In the genomic region with DNA sequence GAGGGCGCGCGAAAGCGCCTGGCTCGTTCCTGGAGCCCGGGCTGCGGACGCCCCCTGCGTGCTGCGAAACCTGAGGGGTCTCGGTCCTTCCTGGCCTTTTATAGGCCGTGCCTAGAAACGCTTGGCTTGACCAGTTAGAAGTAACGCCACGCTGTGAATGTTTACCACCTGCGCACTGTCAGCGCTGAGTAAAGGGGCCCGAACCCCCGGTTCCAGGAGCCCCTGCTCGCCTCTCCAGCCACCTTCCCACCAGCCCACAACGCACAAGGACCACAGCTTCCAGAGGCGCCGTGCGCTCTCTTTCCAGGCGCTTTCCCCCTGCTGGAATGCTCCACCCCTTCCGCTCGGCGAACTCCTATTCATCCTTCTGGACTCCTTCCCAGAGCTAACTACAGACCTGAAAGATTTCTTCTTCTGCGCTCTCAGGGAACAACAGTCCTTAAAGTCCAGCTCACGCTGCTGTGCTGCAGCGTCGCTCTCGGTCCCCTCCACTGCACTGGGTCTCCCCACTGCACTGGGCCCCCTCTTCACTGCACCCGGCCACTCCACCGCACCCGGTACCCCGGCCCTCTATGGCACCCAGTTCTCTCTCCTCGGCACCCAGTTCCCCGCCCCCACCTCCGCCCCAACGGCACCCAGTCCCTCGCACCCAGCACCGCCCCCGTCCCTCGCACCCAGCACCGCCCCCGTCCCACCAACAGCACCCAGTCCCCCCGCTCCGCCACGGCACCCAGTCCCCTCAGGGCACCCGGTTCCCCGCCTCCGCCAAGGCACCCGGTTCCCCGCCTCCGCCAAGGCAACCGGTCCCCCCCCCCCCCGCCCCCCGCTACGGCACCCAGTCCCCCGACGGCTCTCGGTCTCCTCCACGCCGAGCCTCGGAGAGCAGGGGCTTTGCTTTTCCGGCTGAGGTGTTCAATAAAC, we compare ENCODE assay signal across 8 cellular contexts.
DNase-seq lines count a peak whose midpoint lies in the region; TF ChIP-seq lines count a peak whose summit lies in the region.

No MANE protein-coding gene starts in this region.

- no peaks in the 10 kb centered on the region for H3K9me3 Mint-ChIP-seq in nephron

- H3K27ac ChIP-seq in esophagus (ENCODE audit: low read depth in 2 of 2, low read length in 1 of 2), result no peak overlapping the region

- H3K36me3 Mint-ChIP-seq in nephron (ENCODE audit: low read depth), result no peaks in the 10 kb centered on the region

- H3K27me3 ChIP-seq in H7 (ENCODE audit: control insufficient read depth, insufficient read depth, low read length), result no peaks in the 10 kb centered on the region; the same call in 1 of the 2 replicates
- H3K27me3 ChIP-seq in esophagus (ENCODE audit: control insufficient read depth in 1 of 2, insufficient read depth in 2 of 2, low read length in 2 of 2), result no peaks in the 10 kb centered on the region

- H3K4me1 Mint-ChIP-seq in nephron, result peaks cover 7% of the 10 kb centered on the region

- no peak for TF ChIP-seq CTCF in nephron (IDR thresholded peaks at IDR 0.05; ENCODE audit: unreplicated experiment in 3 of 3)

- H3K9me3 ChIP-seq in esophagus (ENCODE audit: control insufficient read depth in 2 of 2, insufficient read depth in 1 of 2, low read depth in 1 of 2, low read length in 1 of 2), result no peaks in the 10 kb centered on the region

- peaks cover 3 to 6% of the 10 kb centered on the region in 2 donors for H3K4me1 ChIP-seq in esophagus (ENCODE audit: control insufficient read depth in 2 of 2, insufficient read depth in 2 of 2, low read length in 1 of 2)

- H3K27ac Mint-ChIP-seq in nephron, result peak overlapping the region; percentile 85 to 98 (median 96)

- no peaks in the 10 kb centered on the region for H3K36me3 ChIP-seq in H7 (replicated peaks; ENCODE audit: control insufficient read depth, insufficient read depth, low read length)
- no peaks in the 10 kb centered on the region for H3K36me3 ChIP-seq in esophagus (ENCODE audit: control insufficient read depth in 2 of 2, insufficient read depth in 2 of 2, low read length in 1 of 2)

- peak; percentile 79 for DNase-seq in H7
- peak; percentile 13 for DNase-seq in activated CD4-positive, alpha-beta T cell treated with anti-CD3 and anti-CD28 coated beads for 48 hours
- no peak for DNase-seq in COR-L47 (lab: John Stamatoyannopoulos, UW)
- no peak for DNase-seq in NCI-H1048 (lab: John Stamatoyannopoulos, UW)
- DNase-seq in NCI-H748 (lab: John Stamatoyannopoulos, UW; ENCODE audit: unreplicated experiment), result no peak
- no peak for DNase-seq in NCI-H510A (lab: John Stamatoyannopoulos, UW)

- H3K4me3 Mint-ChIP-seq in nephron, result peak overlapping the region; percentile 96 to 99 (median 98)

- H3K4me3 ChIP-seq in H7 (ENCODE audit: insufficient read depth, low read depth, low read length) (peak overlapping the region; percentile 58), esophagus (ENCODE audit: low read depth in 1 of 2, low read length in 2 of 2) (peak overlapping the region; percentile 40 to 67)

- WGBS in esophagus, 2 donors, result 8 to 9% methylated on average over 66 to 67 of the region's 67 CpGs

- peaks cover 17% of the 10 kb centered on the region for H3K27me3 Mint-ChIP-seq in nephron (ENCODE audit: low read depth)

Comparison
In these comparisons a context has a peak if more than half of its experiments do, and no peak if none do; other contexts are left out.
1. DNase-seq: peak in H7 (single experiment) and activated CD4-positive, alpha-beta T cell treated with anti-CD3 and anti-CD28 coated beads for 48 hours (single experiment); none in COR-L47 (single experiment), NCI-H1048 (single experiment), NCI-H748 (single experiment) and NCI-H510A (single experiment).